8 cellular contexts compared by ENCODE assay signal in genomic region chr19:45769054-45769782, GRCh38. TPM values are rescaled to one million over a fixed set of nuclear protein-coding genes. Genes with fewer than 3 reads are reported as not detected.
DNase-seq lines count a peak whose midpoint lies in the region; ATAC-seq, FAIRE-seq and TF ChIP-seq lines count a peak whose summit lies in the region.

TSS of gene SIX5 (minus strand) at chr19:45769252. CDS start at chr19:45768844, 408 bp downstream.

- intact Hi-C loops in endothelial cell of umbilical vein (cut with micrococcal nuclease): loop anchor here (1.0 kb wide), 3 partner anchors 38 to 52 kb away; no protein-coding TSS in a partner anchor

- H3K4me3 ChIP-seq in NT2/D1 (ENCODE audit: insufficient read length, low read depth): peak within 1 kb of the TSS; percentile 80
- peak within 1 kb of the TSS; percentile 81 to 92 (median 82) for H3K4me3 ChIP-seq in endothelial cell of umbilical vein (replicated peaks in 1 of 3; ENCODE audit: insufficient read depth in 1 of 3, low read depth in 1 of 3, low read length in 3 of 3)

- H3K27ac ChIP-seq in endothelial cell of umbilical vein (ENCODE audit: insufficient read depth, low read depth, low read length): peak within 1 kb of the TSS; percentile 71

- dilution Hi-C loops in endothelial cell of umbilical vein (cut with MboI; ENCODE audit: extremely low pct_ligation_motif_present, low sequenced_read_pairs): no loop called here

- H3K9me3 ChIP-seq in NT2/D1 (ENCODE audit: insufficient read depth, low read length) (no peaks in the 10 kb centered on the region), endothelial cell of umbilical vein (replicated peaks; ENCODE audit: control insufficient read depth, insufficient read depth, low read length) (no peaks in the 10 kb centered on the region)

- DNase-seq in COLO829 (ENCODE audit: low spot score) (peak; percentile 99), HTR-8/SVneo (ENCODE audit: insufficient read length, low spot score) (peak; percentile 97), NT2/D1 (ENCODE audit: low read depth, low spot score) (peak; percentile 93), endothelial cell of umbilical vein (ENCODE audit: low read depth, low spot score) (peak; percentile 100), middle frontal gyrus (ENCODE audit: extremely low spot score, low spot score) (peak; percentile 89)
- peak; percentile 99 for DNase-seq in activated CD8-positive, alpha-beta memory T cell treated with anti-CD3 and anti-CD28 coated beads, Interleukin-2, amount 50 U/mL, for 48 hours
- DNase-seq in stimulated activated CD8-positive, alpha-beta memory T cell treated with anti-CD3 and anti-CD28 coated beads, Interleukin-2, amount 100 ng/mL, for 1 hour (ENCODE audit: low read depth in 2 of 2): peak; percentile 81 to 88

- POLR2A ChIA-PET in endothelial cell of umbilical vein (lab: Charles Lee): interaction anchor here (0.5 to 2.4 kb wide), 11 partner anchors 10 to 651 kb away, joined by 3 to 24 read pairs (median 6); partner anchors contain the start of genes DMWD, FBXO46, QPCTL and SYMPK

- H3K4me2 ChIP-seq in endothelial cell of umbilical vein (ENCODE audit: insufficient read depth, low read length): peak within 1 kb of the TSS; percentile 90

- peaks cover 17% of the 10 kb centered on the region for H3K4me1 ChIP-seq in NT2/D1 (ENCODE audit: insufficient read depth, insufficient read length)
- H3K4me1 ChIP-seq in endothelial cell of umbilical vein (ENCODE audit: control insufficient read depth, extremely low read depth, insufficient read depth, low read length): peaks cover 14% of the 10 kb centered on the region

- no peaks in the 10 kb centered on the region for H3K9me1 ChIP-seq in endothelial cell of umbilical vein (replicated peaks; ENCODE audit: control insufficient read depth, extremely low read depth, insufficient read depth, low read length)

- peak; percentile 60 for ATAC-seq in GM21360 (IDR thresholded peaks at IDR 0.05; ENCODE audit: unreplicated experiment)

- CTCF ChIA-PET in endothelial cell of umbilical vein (lab: Charles Lee): interaction anchor here (0.6 to 6.7 kb wide), 24 partner anchors 9 to 300 kb away, joined by 3 to 125 read pairs (median 6); partner anchors contain the start of genes DMPK, DMWD, FBXO46 and QPCTL

- peaks cover 31% of the 10 kb centered on the region for H3K36me3 ChIP-seq in NT2/D1 (ENCODE audit: insufficient read depth, insufficient read length, low read length)
- peaks cover 0 to 3% of the 10 kb centered on the region in 2 experiments for H3K36me3 ChIP-seq in endothelial cell of umbilical vein (ENCODE audit: control insufficient read depth in 2 of 2, extremely low read depth in 1 of 2, insufficient read depth in 2 of 2, low read length in 2 of 2)

- no TSS peak for BruUV-seq in endothelial cell of umbilical vein (replicated peaks; lab: Mats Ljungman, UMichigan)

- peak within 1 kb of the TSS; percentile 94 for H3K9ac ChIP-seq in NT2/D1 (ENCODE audit: insufficient read length, low read depth)
- peak within 1 kb of the TSS; percentile 77 for H3K9ac ChIP-seq in endothelial cell of umbilical vein (replicated peaks; ENCODE audit: extremely low read depth, insufficient read depth, low read length)

- H3K27me3 ChIP-seq in NT2/D1 (ENCODE audit: insufficient read depth, insufficient read length): no peaks in the 10 kb centered on the region
- no peaks in the 10 kb centered on the region for H3K27me3 ChIP-seq in endothelial cell of umbilical vein (ENCODE audit: control insufficient read depth in 2 of 2, insufficient read depth in 2 of 2, low read length in 2 of 2)

- FAIRE-seq in HTR-8/SVneo (lab: Jason Lieb, UNC) (peak; percentile 94), endothelial cell of umbilical vein (lab: Jason Lieb, UNC) (no peak)

- TF ChIP-seq POLR2A in endothelial cell of umbilical vein (IDR thresholded peaks at IDR 0.05; ENCODE audit: low read depth, low read length): peak; percentile 77

- peak within 1 kb of the TSS; percentile 66 for H2AFZ ChIP-seq in endothelial cell of umbilical vein (ENCODE audit: low read depth, low read length)

- H3K79me2 ChIP-seq in endothelial cell of umbilical vein (ENCODE audit: control insufficient read depth, insufficient read depth, low read length): peaks cover 2% of the 10 kb centered on the region

- H4K20me1 ChIP-seq in endothelial cell of umbilical vein (replicated peaks; ENCODE audit: control insufficient read depth, extremely low read depth, insufficient read depth, low read length): no peaks in the 10 kb centered on the region

- no peak for TF ChIP-seq CTCF in endothelial cell of umbilical vein (IDR thresholded peaks at IDR 0.05; ENCODE audit: extremely low read depth in 1 of 2, insufficient read depth in 1 of 2, low read depth in 1 of 2, low read length in 2 of 2)

TF ChIP-seq in endothelial cell of umbilical vein, 7 proteins besides CTCF, POLR2A, EP300 and RAD21:
- no peak for TF ChIP-seq EZH2 (IDR thresholded peaks at IDR 0.05; ENCODE audit: borderline replicate concordance, low read depth, low read length, severe bottlenecking)
- TF ChIP-seq POLR2AphosphoS5 (IDR thresholded peaks at IDR 0.05; ENCODE audit: insufficient read depth, low read depth, low read length): peak; percentile 82
- TF ChIP-seq JUN (IDR thresholded peaks at IDR 0.05; ENCODE audit: borderline replicate concordance, insufficient read depth, insufficient read length, low read depth): no peak
- TF ChIP-seq FOS (IDR thresholded peaks at IDR 0.05; ENCODE audit: borderline replicate concordance, insufficient read depth, low read length): no peak
- no peak for TF ChIP-seq MYC (IDR thresholded peaks at IDR 0.05; ENCODE audit: low read depth, low read length)
- no peak for TF ChIP-seq GATA2 (IDR thresholded peaks at IDR 0.05; ENCODE audit: insufficient read depth, insufficient read length, low read depth, low read length)
- TF ChIP-seq, protein P1, sequence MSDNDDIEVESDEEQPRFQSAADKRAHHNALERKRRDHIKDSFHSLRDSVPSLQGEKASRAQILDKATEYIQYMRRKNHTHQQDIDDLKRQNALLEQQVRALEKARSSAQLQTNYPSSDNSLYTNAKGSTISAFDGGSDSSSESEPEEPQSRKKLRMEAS (IDR thresholded peaks at IDR 0.05; ENCODE audit: insufficient read depth, insufficient read length): peak; percentile 15

RNA-seq across cellular contexts. Expression of gene SIX5, which starts in this region (rescaled TPM):
- total RNA-seq in endothelial cell of umbilical vein: 15.2 and 16.7 TPM in 2 replicates
- 13.1 and 15.3 TPM in 2 replicates for polyA plus RNA-seq in endothelial cell of umbilical vein
- 7.2 and 10.7 TPM in 2 replicates for polyA plus RNA-seq in endothelial cell of umbilical vein (2011; cell fraction: cytosol; rRNA removed)
- 13.6 and 19.0 TPM in 2 replicates for polyA plus RNA-seq in endothelial cell of umbilical vein (2011; cell fraction: nucleus; rRNA removed)
- 3.9 and 7.4 TPM in 2 replicates for polyA plus RNA-seq in endothelial cell of umbilical vein (2012)
- 3.8 TPM in 2 replicates for polyA minus RNA-seq in endothelial cell of umbilical vein
- polyA minus RNA-seq in endothelial cell of umbilical vein (2011; cell fraction: cytosol; rRNA and poly(A)+ RNA removed): 11.5 TPM
- 3.2 and 8.1 TPM in 2 replicates for polyA minus RNA-seq in endothelial cell of umbilical vein (2011; cell fraction: nucleus; rRNA and poly(A)+ RNA removed)

Comparison
In these comparisons a context has a peak if more than half of its experiments do, and no peak if none do; other contexts are left out.
1. Peak in every context shown above with its lines: DNase-seq, ATAC-seq, H3K4me3 ChIP-seq and H3K27ac ChIP-seq.